18 cellular contexts compared by ENCODE assay signal in the genomic region with DNA sequence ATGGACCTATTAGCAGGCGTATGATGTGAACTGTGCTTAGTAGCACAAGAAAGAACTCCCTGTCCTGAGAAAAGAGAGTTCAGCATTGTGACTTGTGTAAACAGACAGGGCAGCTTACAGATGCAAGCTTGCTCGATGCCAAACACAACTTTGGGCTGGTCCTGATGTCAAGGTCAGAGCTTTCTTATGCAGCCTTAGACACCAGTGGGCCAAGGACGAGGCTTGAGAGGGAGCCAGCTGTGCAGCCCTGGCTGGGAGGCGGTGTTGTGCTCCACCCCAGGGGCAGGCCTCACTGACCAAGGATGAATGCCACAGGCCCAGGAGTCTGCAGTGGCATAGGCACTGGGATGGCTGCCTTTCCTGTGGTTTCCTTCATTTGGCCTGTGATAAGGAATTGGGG. TPM values are rescaled to one million over a fixed set of nuclear protein-coding genes. Genes with fewer than 3 reads are reported as not detected.
DNase-seq lines count a peak whose midpoint lies in the region; ATAC-seq and TF ChIP-seq lines count a peak whose summit lies in the region.
"Had no signal": no experiment of that assay in that cellular context is flagged by ENCODE, and none has a peak within 500 bp of the region (broad histone marks: within the 10 kb centered on the region; RNA-seq: fewer than 3 reads in every experiment).

No MANE protein-coding gene starts in this region.

- peaks cover 0 to 47% of the 10 kb centered on the region in 2 donors for H3K36me3 ChIP-seq in adrenal gland (replicated peaks in 1 of 2)
- H3K36me3 ChIP-seq in testis (ENCODE audit: low read depth, missing control alignments), result no peaks in the 10 kb centered on the region
- peaks cover 61% of the 10 kb centered on the region for H3K36me3 ChIP-seq in BE2C

- intact Hi-C loops in adrenal gland (cut with DNase I) (no loop called here), left cardiac atrium (cut with DNase I) (no loop called here), testis (cut with DNase I; ENCODE audit: low total_unique reads) (no loop called here)

- H3K27me3 ChIP-seq in adrenal gland, result no peaks in the 10 kb centered on the region
- H3K27me3 ChIP-seq in testis, result no peaks in the 10 kb centered on the region
- no peaks in the 10 kb centered on the region for H3K27me3 ChIP-seq in BE2C

- TF ChIP-seq POLR2A in adrenal gland (IDR thresholded peaks at IDR 0.05) (peak in 1 of 2 donors; percentile 23), testis (IDR thresholded peaks at IDR 0.05) (no peak)

- H3K9me3 ChIP-seq in adrenal gland (replicated peaks in 1 of 3) (no peaks in the 10 kb centered on the region), testis (no peaks in the 10 kb centered on the region), BE2C (no peaks in the 10 kb centered on the region)

- H3K4me3 ChIP-seq in adrenal gland, result no peak overlapping the region
- H3K4me3 ChIP-seq in testis, result no peak overlapping the region
- H3K4me3 ChIP-seq in BE2C (ENCODE audit: low read depth, low read length), result no peak overlapping the region
- H3K4me3 ChIP-seq: skin epidermis had no signal

- peak overlapping the region in 4 of 5 donors; percentile 10 to 77 (median 69) for H3K27ac ChIP-seq in adrenal gland
- peak overlapping the region in 1 of 2 donors; percentile 79 for H3K27ac ChIP-seq in testis
- H3K27ac ChIP-seq: skin epidermis, WERI-Rb-1 had no signal

- DNase-seq in adrenal gland, result peak; percentile 68 to 93 (median 89)
- peak; percentile 57 for DNase-seq in left cardiac atrium
- peak in 29 of 56 donors; percentile 6 to 58 (median 20) for DNase-seq in nucleus accumbens (lab: John Stamatoyannopoulos, UW)
- DNase-seq in testis, result peak; percentile 87
- no peak for DNase-seq in HT-29 (ENCODE audit: low spot score)
- no peak for DNase-seq in BE2C
- DNase-seq: AML-193; DMS79 treated with DMSO at 0.1 percent for 48 hours; KBM-7; kidney glomerular epithelial cell; natural killer cell; NCI-H1436; PC-3; stimulated activated naive CD8-positive, alpha-beta T cell treated with anti-CD3 and anti-CD28 coated beads, Interleukin-15, Interleukin-2, amounts not matched to agents 100 U/mL and 50 U/mL, for 24 hours; WERI-Rb-1 had no signal

- H3K4me1 ChIP-seq in adrenal gland (replicated peaks in 1 of 2), result peaks cover 53 to 77% of the 10 kb centered on the region in 2 donors
- peaks cover 35% of the 10 kb centered on the region for H3K4me1 ChIP-seq in testis
- no peaks in the 10 kb centered on the region for H3K4me1 ChIP-seq in BE2C

- ATAC-seq in left cardiac atrium (peak; percentile 75 to 79), HG03045 (IDR thresholded peaks at IDR 0.05; ENCODE audit: unreplicated experiment) (no peak), GM21515 (IDR thresholded peaks at IDR 0.05; ENCODE audit: unreplicated experiment) (no peak)
- ATAC-seq: natural killer cell; PC-3; stimulated activated naive CD8-positive, alpha-beta T cell treated with anti-CD3 and anti-CD28 coated beads, Interleukin-15, Interleukin-2, amounts not matched to agents 100 U/mL and 50 U/mL, for 24 hours had no signal

- 17 to 32% (median 25%) methylated on average over 4 of the region's 4 CpGs for WGBS in adrenal gland, 4 donors
- WGBS in testis, 2 donors, result 31 to 46% methylated on average over 4 of the region's 4 CpGs

- TF ChIP-seq CTCF in adrenal gland (IDR thresholded peaks at IDR 0.05) (no peak), testis (IDR thresholded peaks at IDR 0.05) (no peak), BE2C (IDR thresholded peaks at IDR 0.05; ENCODE audit: low read depth, low read length) (no peak)

RNA-seq across cellular contexts. Expression of a gene that starts 35.4 kb away (rescaled TPM):
- 10 to 100 TPM; 25.9 to 66.7 (median 40.2) TPM for total RNA-seq in adrenal gland
- 10 to 100 TPM; 18.4 to 31.1 (median 30.8) TPM for polyA plus RNA-seq in adrenal gland
- total RNA-seq in left cardiac atrium, result 10 to 100 TPM; 22.7 to 32.3 TPM
- 10 to 100 TPM; 28.9 to 32.2 TPM for total RNA-seq in testis
- 19.1 TPM for polyA plus RNA-seq in testis (ENCODE audit: insufficient read depth, low read depth, low replicate concordance)
- total RNA-seq in HT-29 (2014; rRNA removed; shearing (Covaris generic)), result 14.1 and 18.3 TPM in 2 replicates
- polyA plus RNA-seq in BE2C (2012; ENCODE audit: insufficient read depth, insufficient read length, low read depth), result 27.5 TPM

Comparison
In these comparisons a context has a peak if more than half of its experiments do, and no peak if none do; other contexts are left out.
1. DNase-seq: peak in adrenal gland (7 of 7), left cardiac atrium (single experiment), nucleus accumbens (29 of 56) and testis (single experiment); none in HT-29 (single experiment) and BE2C (single experiment).
2. ATAC-seq: peak in left cardiac atrium (2 of 2); none in HG03045 (single experiment) and GM21515 (single experiment).